Comparison of ENCODE assay signal across 8 cellular contexts in genomic region chr1:42463906-42464305, GRCh38. TPM values are rescaled to one million over a fixed set of nuclear protein-coding genes. Genes with fewer than 3 reads are reported as not detected.
A peak's percentile ranks its signal among the peaks of the same experiment; 100 is the strongest.
DNase-seq lines count a peak whose midpoint lies in the region; ATAC-seq, FAIRE-seq and TF ChIP-seq lines count a peak whose summit lies in the region.

No MANE protein-coding gene starts in this region.

- ATAC-seq in natural killer cell (no peak), GM19397 (IDR thresholded peaks at IDR 0.05; ENCODE audit: unreplicated experiment) (no peak)

- intact Hi-C loops in colonic mucosa (cut with DNase I) (loop anchor here (10.0 kb wide), 1 partner anchor 119 kb away; no protein-coding TSS in a partner anchor), natural killer cell (cut with micrococcal nuclease) (loop anchor here (5.0 to 10.0 kb wide), 2 partner anchors 218 to 471 kb away; partner anchors contain the start of gene YBX1)

- no peaks in the 10 kb centered on the region for H3K27me3 Mint-ChIP-seq in natural killer cell (ENCODE audit: low read depth in 2 of 2)

- POLR2A ChIA-PET in AG04450 (lab: Yijun Ruan, JAX), result no interaction called here

- peak overlapping the region; percentile 87 for H3K4me3 Mint-ChIP-seq in natural killer cell

- H3K27me3 ChIP-seq in AG04450 (ENCODE audit: control insufficient read depth, insufficient read depth, low read length) (peaks cover 9% of the 10 kb centered on the region), HUES64 (ENCODE audit: insufficient read depth, low read length) (peaks cover 10% of the 10 kb centered on the region; the same call in 1 of the 2 replicates), colonic mucosa (no peaks in the 10 kb centered on the region)

- WGBS in HUES64, result 92% methylated on average over 3 of the region's 3 CpGs

- peaks cover 16% of the 10 kb centered on the region for H3K36me3 Mint-ChIP-seq in natural killer cell

- H3K36me3 ChIP-seq in HUES64 (ENCODE audit: insufficient read depth, low read length) (peaks cover 20% of the 10 kb centered on the region), colonic mucosa (peaks cover 4% of the 10 kb centered on the region)

- DNase-seq in AG04450 (ENCODE audit: low read depth, low spot score), result no peak
- DNase-seq in colonic mucosa, result no peak
- no peak for DNase-seq in natural killer cell
- DNase-seq in GM10266 (ENCODE audit: extremely low spot score), result no peak
- no peak for DNase-seq in RCC 7860 (ENCODE audit: low spot score)
- no peak for DNase-seq in NOMO-1 treated with DMSO at 0.1 percent for 48 hours (lab: John Stamatoyannopoulos, UW; ENCODE audit: unreplicated experiment)

- FAIRE-seq in RCC 7860 (lab: Jason Lieb, UNC), result no peak

- no peaks in the 10 kb centered on the region for H3K9me3 Mint-ChIP-seq in natural killer cell

- H3K4me1 Mint-ChIP-seq in natural killer cell, result peaks cover 23 to 32% of the 10 kb centered on the region in 2 donors

- no peak overlapping the region for H3K9ac ChIP-seq in HUES64 (ENCODE audit: low read depth, low read length)
- H3K9ac ChIP-seq in colonic mucosa (ENCODE audit: low read depth in 2 of 2, low read length in 2 of 2), result peak overlapping the region; percentile 53 to 65

- CTCF ChIA-PET in AG04450 (lab: Charles Lee), result interaction anchor here (2.0 kb wide), 1 partner anchor 290 kb away, joined by 7 read pairs; no protein-coding TSS in a partner anchor

- peaks cover 10% of the 10 kb centered on the region; the same call in 1 of the 2 replicates for H3K4me1 ChIP-seq in HUES64 (ENCODE audit: insufficient read depth, low read length)
- H3K4me1 ChIP-seq in colonic mucosa, result no peaks in the 10 kb centered on the region

- H3K4me3 ChIP-seq in AG04450 (ENCODE audit: low read depth, low read length) (peak overlapping the region; percentile 74), HUES64 (ENCODE audit: low read length) (peak overlapping the region; percentile 73), colonic mucosa (peak overlapping the region; percentile 83)

- H3K27ac ChIP-seq in AG04450 (ENCODE audit: low read depth, low read length) (no peak overlapping the region), HUES64 (ENCODE audit: low read depth, low read length) (no peak overlapping the region), colonic mucosa (no peak overlapping the region)

- peak overlapping the region; percentile 92 for H3K27ac Mint-ChIP-seq in natural killer cell

- TF ChIP-seq CTCF in AG04450 (IDR thresholded peaks at IDR 0.05; ENCODE audit: low read depth, low read length) (no peak), colonic mucosa (IDR thresholded peaks at IDR 0.05) (no peak), natural killer cell (IDR thresholded peaks at IDR 0.05) (no peak), GM10266 (IDR thresholded peaks at IDR 0.05; ENCODE audit: control insufficient read depth, insufficient read depth, low read depth, missing control alignments) (no peak)

- no peaks in the 10 kb centered on the region for H3K9me3 ChIP-seq in AG04450 (ENCODE audit: control insufficient read depth, insufficient read depth, low read length)
- H3K9me3 ChIP-seq in HUES64 (ENCODE audit: insufficient read depth, low read depth, low read length), result no peaks in the 10 kb centered on the region
- no peaks in the 10 kb centered on the region for H3K9me3 ChIP-seq in colonic mucosa

RNA-seq across cellular contexts. Expression of gene CCDC30, which starts 0.8 kb away (rescaled TPM):
- polyA plus RNA-seq in AG04450 (2011; rRNA removed), result 0.42 and 0.61 TPM in 2 replicates
- 0.46 and 1.00 TPM in 2 replicates for polyA minus RNA-seq in AG04450 (2011; rRNA and poly(A)+ RNA removed)
- polyA plus RNA-seq in HUES64 (2013, experiment 1 of 2), result 0.45 TPM
- polyA plus RNA-seq in HUES64 (2013, experiment 2 of 2), result 1.4 TPM
- total RNA-seq in colonic mucosa (1 to 10 TPM; 1.5 to 1.8 TPM), natural killer cell (1 to 10 TPM; 4.5 to 6.1 (median 5.0) TPM)

RNA-seq across cellular contexts. Expression of gene PPCS, which starts 7.6 kb away (rescaled TPM):
- 25.4 and 36.8 TPM in 2 replicates for polyA plus RNA-seq in AG04450 (2011; rRNA removed)
- 6.5 and 10.5 TPM in 2 replicates for polyA minus RNA-seq in AG04450 (2011; rRNA and poly(A)+ RNA removed)
- polyA plus RNA-seq in HUES64 (2013, experiment 1 of 2), result 21.0 TPM
- polyA plus RNA-seq in HUES64 (2013, experiment 2 of 2), result 23.5 TPM
- total RNA-seq in colonic mucosa (100 to 1,000 TPM in 1 of 2 donors, 10 to 100 TPM in 1; 93.0 to 108 TPM), natural killer cell (10 to 100 TPM; 44.2 to 54.5 (median 50.2) TPM)

RNA-seq across cellular contexts. Expression of gene ZMYND12, which starts 8.1 kb away (rescaled TPM):
- polyA plus RNA-seq in AG04450 (2011; rRNA removed), result 0.36 and 0.42 TPM in 2 replicates
- polyA minus RNA-seq in AG04450 (2011; rRNA and poly(A)+ RNA removed), result 0.46 TPM in 1 of 2 replicates, not detected in the other
- polyA plus RNA-seq in HUES64 (2013, experiment 1 of 2), result 0.65 TPM
- 0.57 TPM for polyA plus RNA-seq in HUES64 (2013, experiment 2 of 2)
- 1 to 10 TPM; 2.9 to 3.5 TPM for total RNA-seq in colonic mucosa
- 1 to 10 TPM in 1 of 3 donors, under 1 TPM in 2; 0.47 to 1.1 (median 0.97) TPM for total RNA-seq in natural killer cell
